ENCODE assay signal across 8 cellular contexts in genomic region chr19:38666662-38667448, GRCh38. TPM values are rescaled to one million over a fixed set of nuclear protein-coding genes. Genes with fewer than 3 reads are reported as not detected.
A peak's percentile ranks its signal among the peaks of the same experiment; 100 is the strongest.
DNase-seq lines count a peak whose midpoint lies in the region; ATAC-seq and TF ChIP-seq lines count a peak whose summit lies in the region.

No MANE protein-coding gene starts in this region.

- H3K4me3 ChIP-seq in SJSA1 (no peak overlapping the region), lung (no peak overlapping the region), tibial nerve (no peak overlapping the region)

- ATAC-seq in lung (ENCODE audit: insufficient read depth, low FRiP score) = no peak
- no peak for ATAC-seq in GM19351 (IDR thresholded peaks at IDR 0.05; ENCODE audit: unreplicated experiment)

- H3K36me3 ChIP-seq in SJSA1 = peaks cover 61% of the 10 kb centered on the region
- peaks cover 0 to 4% of the 10 kb centered on the region in 2 donors for H3K36me3 ChIP-seq in lung (ENCODE audit: control insufficient read depth in 2 of 2, insufficient read depth in 2 of 2, low read length in 2 of 2)
- H3K36me3 ChIP-seq in tibial nerve = no peaks in the 10 kb centered on the region

- peaks cover 99% of the 10 kb centered on the region for H3K4me1 Mint-ChIP-seq in dendritic cell treated with granulocyte-macrophage colony-stimulating factor and Interleukin-4, amounts not matched to agents 40 ng/mL and 50 ng/mL, for 4 days (ENCODE audit: low read depth)

- intact Hi-C loops in dendritic cell treated with granulocyte-macrophage colony-stimulating factor and Interleukin-4, amounts not matched to agents 40 ng/mL and 50 ng/mL, for 4 days (cut with micrococcal nuclease) = no loop called here

- peak overlapping the region; percentile 30 for H3K4me3 Mint-ChIP-seq in dendritic cell treated with granulocyte-macrophage colony-stimulating factor and Interleukin-4, amounts not matched to agents 40 ng/mL and 50 ng/mL, for 4 days

- no peaks in the 10 kb centered on the region for H3K27me3 ChIP-seq in SJSA1 (replicated peaks)
- H3K27me3 ChIP-seq in lung (ENCODE audit: control insufficient read depth, insufficient read depth) = no peaks in the 10 kb centered on the region
- no peaks in the 10 kb centered on the region for H3K27me3 ChIP-seq in tibial nerve

- H3K27me3 Mint-ChIP-seq in dendritic cell treated with granulocyte-macrophage colony-stimulating factor and Interleukin-4, amounts not matched to agents 40 ng/mL and 50 ng/mL, for 4 days = no peaks in the 10 kb centered on the region

- H3K36me3 Mint-ChIP-seq in dendritic cell treated with granulocyte-macrophage colony-stimulating factor and Interleukin-4, amounts not matched to agents 40 ng/mL and 50 ng/mL, for 4 days (ENCODE audit: low read depth) = peaks cover 33% of the 10 kb centered on the region

- DNase-seq in activated CD4-positive, alpha-beta T cell treated with anti-CD3 and anti-CD28 coated beads for 48 hours = peak; percentile 29
- DNase-seq in activated CD4-positive, alpha-beta T cell treated with anti-CD3 and anti-CD28 coated beads for 1 hour = no peak
- DNase-seq in SJSA1 (ENCODE audit: low read depth in 1 of 2, low spot score in 2 of 2) (peak; percentile 76 to 80), lung (ENCODE audit: low spot score) (no peak), tibial nerve (ENCODE audit: low spot score in 2 of 2) (no peak), inferior parietal cortex (ENCODE audit: extremely low spot score) (no peak)

- no peak for TF ChIP-seq POLR2A in tibial nerve (IDR thresholded peaks at IDR 0.05)

- H3K27ac ChIP-seq in SJSA1 (peak overlapping the region; percentile 91), lung (ENCODE audit: low read depth in 1 of 2, low read length in 1 of 2) (peak overlapping the region; percentile 94 to 95), tibial nerve (peak overlapping the region; percentile 81 to 93 (median 87))

- peaks cover 100% of the 10 kb centered on the region for H3K4me1 ChIP-seq in SJSA1 (replicated peaks)
- H3K4me1 ChIP-seq in lung (ENCODE audit: control insufficient read depth in 2 of 2, insufficient read depth in 2 of 2, low read length in 2 of 2) = peaks cover 57 to 76% of the 10 kb centered on the region in 2 donors
- peaks cover 0 to 100% (median 89%) of the 10 kb centered on the region in 4 donors for H3K4me1 ChIP-seq in tibial nerve

- H3K9me3 Mint-ChIP-seq in dendritic cell treated with granulocyte-macrophage colony-stimulating factor and Interleukin-4, amounts not matched to agents 40 ng/mL and 50 ng/mL, for 4 days = no peaks in the 10 kb centered on the region

- peak overlapping the region; percentile 84 for H3K27ac Mint-ChIP-seq in dendritic cell treated with granulocyte-macrophage colony-stimulating factor and Interleukin-4, amounts not matched to agents 40 ng/mL and 50 ng/mL, for 4 days

- no peak for TF ChIP-seq CTCF in lung (IDR thresholded peaks at IDR 0.05; ENCODE audit: control extremely low read depth, extremely low read depth)
- TF ChIP-seq CTCF in tibial nerve (IDR thresholded peaks at IDR 0.05) = no peak

- H3K9me3 ChIP-seq in SJSA1 (replicated peaks) (no peaks in the 10 kb centered on the region), lung (ENCODE audit: control insufficient read depth in 2 of 2, insufficient read depth in 1 of 2, low read length in 1 of 2) (no peaks in the 10 kb centered on the region), tibial nerve (no peaks in the 10 kb centered on the region)

- peak in 1 of 2 donors; percentile 51 for TF ChIP-seq EP300 in tibial nerve (IDR thresholded peaks at IDR 0.05)

- WGBS in lung, 2 donors = 33 to 43% methylated on average over 9 of the region's 9 CpGs
- WGBS in tibial nerve, 2 donors = 16 to 25% methylated on average over 9 of the region's 9 CpGs

RNA-seq across cellular contexts. Expression of gene ACTN4, which starts 19.4 kb away (rescaled TPM):
- 193 and 399 TPM in 2 replicates for total RNA-seq in SJSA1 (2014; rRNA removed; shearing (Covaris generic))
- total RNA-seq in lung (100 to 1,000 TPM; 339 to 552 TPM), tibial nerve (100 to 1,000 TPM; 342 to 463 (median 382) TPM)
- polyA plus RNA-seq in lung = 100 to 1,000 TPM; 229 to 394 TPM

RNA-seq across cellular contexts. Expression of gene EIF3K, which starts 47.9 kb away (rescaled TPM):
- total RNA-seq in SJSA1 (2014; rRNA removed; shearing (Covaris generic)) = 353 and 543 TPM in 2 replicates
- 100 to 1,000 TPM; 142 to 243 TPM for total RNA-seq in lung
- polyA plus RNA-seq in lung = 100 to 1,000 TPM; 266 to 344 TPM
- 100 to 1,000 TPM; 326 to 534 (median 466) TPM for total RNA-seq in tibial nerve

RNA-seq across cellular contexts. Expression of gene MAP4K1, which starts 49.1 kb away (rescaled TPM):
- total RNA-seq in SJSA1 (2014; rRNA removed; shearing (Covaris generic)) = not detected in 2 replicates
- 1 to 10 TPM; 4.0 to 9.8 TPM for total RNA-seq in lung
- polyA plus RNA-seq in lung = 10 to 100 TPM in 1 of 2 donors, 1 to 10 TPM in 1; 7.0 to 13.1 TPM
- 10 to 100 TPM in 1 of 4 donors, 1 to 10 TPM in 3; 2.5 to 10.0 (median 8.8) TPM for total RNA-seq in tibial nerve

Comparison
In these comparisons a context has a peak if more than half of its experiments do, and no peak if none do; other contexts are left out.
1. DNase-seq: peak in activated CD4-positive, alpha-beta T cell treated with anti-CD3 and anti-CD28 coated beads for 48 hours (single experiment) and SJSA1 (2 of 2); none in activated CD4-positive, alpha-beta T cell treated with anti-CD3 and anti-CD28 coated beads for 1 hour (single experiment), lung (single experiment), tibial nerve (0 of 2) and inferior parietal cortex (single experiment).
2. Peak in every context shown above with its lines, with median percentiles within 50 percentile points of each other: H3K27ac ChIP-seq.